Comparison of ENCODE assay signal across 7 cellular contexts in genomic region chr20:6265204-6265904, GRCh38.
DNase-seq lines count a peak whose midpoint lies in the region; ATAC-seq and TF ChIP-seq lines count a peak whose summit lies in the region.

No MANE protein-coding gene starts in this region.

- no peaks in the 10 kb centered on the region for H3K79me1 ChIP-seq in mesendoderm (ENCODE audit: low read length)

- ATAC-seq in HG03520 (IDR thresholded peaks at IDR 0.05; ENCODE audit: unreplicated experiment), result no peak
- no peak for ATAC-seq in GM19397 (IDR thresholded peaks at IDR 0.05; ENCODE audit: unreplicated experiment)

- peak overlapping the region; percentile 73 for H2BK120ac ChIP-seq in mesendoderm (ENCODE audit: low read depth, low read length)

- no peak for TF ChIP-seq CTCF in GM20000 (IDR thresholded peaks at IDR 0.05; ENCODE audit: extremely low read depth, missing control alignments)
- TF ChIP-seq CTCF in cardiac fibroblast (IDR thresholded peaks at IDR 0.05; ENCODE audit: low read depth, low read length), result peak; percentile 46

- H3K79me2 ChIP-seq in mesendoderm (ENCODE audit: control insufficient read depth, insufficient read depth, low read length), result no peaks in the 10 kb centered on the region

- peak overlapping the region; percentile 16 for H3K4ac ChIP-seq in mesendoderm (ENCODE audit: low read depth, low read length)

- no peak overlapping the region for H2BK5ac ChIP-seq in mesendoderm (ENCODE audit: low read length)

- DNase-seq in GM20000 (ENCODE audit: low spot score), result peak; percentile 17
- peak; percentile 54 for DNase-seq in NCI-H345 (lab: John Stamatoyannopoulos, UW)
- DNase-seq in cardiac fibroblast (ENCODE audit: low read depth in 2 of 2), result peak; percentile 86 to 91
- DNase-seq in mesendoderm, result peak; percentile 49
- no peak for DNase-seq in activated effector memory CD4-positive, alpha-beta T cell treated with Interleukin-2 at 50 U/mL for 16 hours

- H3K23ac ChIP-seq in mesendoderm (ENCODE audit: low read length), result no peak overlapping the region

- peak overlapping the region in 1 of 2 donors; percentile 19 for H3K4me3 ChIP-seq in cardiac fibroblast (replicated peaks in 1 of 2; ENCODE audit: low read depth in 2 of 2, low read length in 2 of 2)
- H3K4me3 ChIP-seq in mesendoderm (ENCODE audit: low read length), result no peak overlapping the region

- no peak overlapping the region for H4K5ac ChIP-seq in mesendoderm (ENCODE audit: low read length)

- H3K27ac ChIP-seq in mesendoderm (ENCODE audit: low read depth, low read length), result no peak overlapping the region

- no peak overlapping the region for H3K9ac ChIP-seq in mesendoderm (ENCODE audit: low read length)

- no peaks in the 10 kb centered on the region for H3K36me3 ChIP-seq in mesendoderm (ENCODE audit: control insufficient read depth, insufficient read depth, low read length)

- no CpG with 5 or more reads among the region's 10 CpGs for WGBS in mesendoderm (ENCODE audit: extremely low coverage, insufficient coverage, low lambda C conversion rate)

- H2BK15ac ChIP-seq in mesendoderm (replicated peaks; ENCODE audit: low read depth), result no peak overlapping the region

- no peaks in the 10 kb centered on the region for H3K27me3 ChIP-seq in mesendoderm (ENCODE audit: insufficient read depth, low read length, poor library complexity)

- H3K4me2 ChIP-seq in mesendoderm (ENCODE audit: low read length), result no peak overlapping the region

- H4K8ac ChIP-seq in mesendoderm (ENCODE audit: low read depth, low read length), result no peak overlapping the region

- H3K4me1 ChIP-seq in mesendoderm (ENCODE audit: control insufficient read depth, low read depth, low read length), result no peaks in the 10 kb centered on the region

- H3K56ac ChIP-seq in mesendoderm (ENCODE audit: low read length), result no peak overlapping the region

- H2AK5ac ChIP-seq in mesendoderm (ENCODE audit: low read length), result no peak overlapping the region

- H3K18ac ChIP-seq in mesendoderm (ENCODE audit: low read length), result peak overlapping the region; percentile 84
